1 cellular context compared by ENCODE assay signal in genomic region chr6:24359640-24360454, GRCh38.
TF ChIP-seq lines count a peak whose summit lies in the region.

No MANE protein-coding gene starts in this region.

TF ChIP-seq in GM12878, 131 proteins besides CTCF, POLR2A, EP300 and RAD21 (continued from another document and continues in another):
- no peak for TF ChIP-seq ZBTB11 (CRISPR knock-in tag; IDR thresholded peaks at IDR 0.05)
- TF ChIP-seq RAD51 (IDR thresholded peaks at IDR 0.05): no peak; the same call in 1 of the 2 replicates
- no peak for TF ChIP-seq SRF (IDR thresholded peaks at IDR 0.05; ENCODE audit: low read depth in 2 of 2, low read length in 2 of 2)
- 0 out of 2 replicates have a peak, but pooled peaks have one; percentile 22 for TF ChIP-seq MTA2 (IDR thresholded peaks at IDR 0.05; ENCODE audit: low read depth)
- TF ChIP-seq RUNX3 (IDR thresholded peaks at IDR 0.05; ENCODE audit: low read length): no peak; the same call in 1 of the 2 replicates
- TF ChIP-seq TCF7 (IDR thresholded peaks at IDR 0.05; ENCODE audit: borderline replicate concordance): no peak
- TF ChIP-seq DPF2 (IDR thresholded peaks at IDR 0.05): peak; percentile 54; the same call in 1 of the 2 replicates
- TF ChIP-seq FOS (IDR thresholded peaks at IDR 0.05; ENCODE audit: borderline replicate concordance, extremely low read depth, insufficient read length): no peak
- TF ChIP-seq POLR2AphosphoS5 (IDR thresholded peaks at IDR 0.05; ENCODE audit: low read length): no peak
- no peak for TF ChIP-seq REST (IDR thresholded peaks at IDR 0.05; ENCODE audit: low read depth, low read length)
- no peak for TF ChIP-seq RCOR1 (conservative IDR thresholded peaks at IDR 0.05; ENCODE audit: low read depth, low read length)
- TF ChIP-seq CBFB (IDR thresholded peaks at IDR 0.05; ENCODE audit: low read depth): 0 out of 2 replicates have a peak, but pooled peaks have one; percentile 14
- TF ChIP-seq ZNF217 (IDR thresholded peaks at IDR 0.05): 0 out of 2 replicates have a peak, but pooled peaks have one; percentile 30
- TF ChIP-seq RELB (IDR thresholded peaks at IDR 0.05; ENCODE audit: low read depth): no peak
- TF ChIP-seq HCFC1 (IDR thresholded peaks at IDR 0.05; ENCODE audit: low read length): no peak
- TF ChIP-seq SUPT20H (IDR thresholded peaks at IDR 0.05; ENCODE audit: borderline replicate concordance, control insufficient read depth, low read depth, low read length): no peak
- no peak for TF ChIP-seq PKNOX1 (IDR thresholded peaks at IDR 0.05)
- no peak for TF ChIP-seq SIX5 (IDR thresholded peaks at IDR 0.05; ENCODE audit: low read depth, low read length, severe bottlenecking)
- no peak for TF ChIP-seq ZNF274 (IDR thresholded peaks at IDR 0.05; ENCODE audit: insufficient read depth, insufficient read length)
- peak; percentile 95 for TF ChIP-seq BMI1 (IDR thresholded peaks at IDR 0.05; ENCODE audit: borderline replicate concordance)
- TF ChIP-seq ZNF592 (IDR thresholded peaks at IDR 0.05): no peak
- no peak for TF ChIP-seq HDAC2 (IDR thresholded peaks at IDR 0.05)
- TF ChIP-seq MYC (IDR thresholded peaks at IDR 0.05; ENCODE audit: insufficient read depth, insufficient read length, insufficient replicate concordance, low read length, severe bottlenecking): no peak
- no peak for TF ChIP-seq SREBF1 (IDR thresholded peaks at IDR 0.05; ENCODE audit: low read length)
- TF ChIP-seq HDGF (IDR thresholded peaks at IDR 0.05): no peak
- no peak for TF ChIP-seq RB1 (IDR thresholded peaks at IDR 0.05; ENCODE audit: borderline replicate concordance)
- no peak for TF ChIP-seq BACH1 (IDR thresholded peaks at IDR 0.05; ENCODE audit: borderline replicate concordance)
- TF ChIP-seq JUNB (IDR thresholded peaks at IDR 0.05): no peak
- no peak for TF ChIP-seq BCL3 (IDR thresholded peaks at IDR 0.05; ENCODE audit: borderline replicate concordance, insufficient read depth, low read depth, low read length, poor library complexity, severe bottlenecking)
- TF ChIP-seq RFX5 (IDR thresholded peaks at IDR 0.05; ENCODE audit: low read depth, low read length): no peak
- no peak for TF ChIP-seq SMAD5 (IDR thresholded peaks at IDR 0.05; ENCODE audit: low read depth)
- TF ChIP-seq RELA (IDR thresholded peaks at IDR 0.05; ENCODE audit: borderline replicate concordance, partially characterized antibody): no peak
- TF ChIP-seq ZBED1 (IDR thresholded peaks at IDR 0.05; ENCODE audit: borderline replicate concordance): no peak
- peak; percentile 62 for TF ChIP-seq IKZF1 (conservative IDR thresholded peaks at IDR 0.05)
- no peak for TF ChIP-seq NRF1 (conservative IDR thresholded peaks at IDR 0.05; ENCODE audit: low read depth, low read length)
- no peak for TF ChIP-seq CUX1 (IDR thresholded peaks at IDR 0.05; ENCODE audit: insufficient replicate concordance, low read depth, low read length)
- TF ChIP-seq POLR2AphosphoS2 (IDR thresholded peaks at IDR 0.05; ENCODE audit: low read depth, low read length): no peak
- no peak for TF ChIP-seq JUND (IDR thresholded peaks at IDR 0.05; ENCODE audit: low read depth, low read length)
